ENCODE assay signal across 1 cellular context in genomic region chr1:111930356-111930755, GRCh38.
TF ChIP-seq lines count a peak whose summit lies in the region.

No MANE protein-coding gene starts in this region.

TF ChIP-seq in GM23338, 12 proteins besides CTCF, POLR2A, EP300 and RAD21 (continued from another document):
- TF ChIP-seq REST (IDR thresholded peaks at IDR 0.05; ENCODE audit: unreplicated experiment) (no peak), JUNB (IDR thresholded peaks at IDR 0.05; ENCODE audit: unreplicated experiment) (no peak), ETS1 (IDR thresholded peaks at IDR 0.05) (no peak)
